In genomic region chr9:33510264-33511183, GRCh38 we compare ENCODE assay signal across 8 cellular contexts. TPM values are rescaled to one million over a fixed set of nuclear protein-coding genes. Genes with fewer than 3 reads are reported as not detected.
DNase-seq lines count a peak whose midpoint lies in the region; ATAC-seq and TF ChIP-seq lines count a peak whose summit lies in the region.

No MANE protein-coding gene starts in this region.

- H3K4me3 Mint-ChIP-seq in endothelial cell (ENCODE audit: unreplicated experiment) = peak overlapping the region; percentile 92

- H3K4me3 ChIP-seq in HEK293 (ENCODE audit: low read depth, low read length) = peak overlapping the region; percentile 76

- H3K4me1 Mint-ChIP-seq in endothelial cell (ENCODE audit: unreplicated experiment) = peaks cover 23% of the 10 kb centered on the region

- H3K27ac ChIP-seq in HEK293 (ENCODE audit: extremely low read depth, low read depth, low read length) = peak overlapping the region; percentile 91

- H3K27me3 Mint-ChIP-seq in endothelial cell (ENCODE audit: unreplicated experiment) = peaks cover 5% of the 10 kb centered on the region

- ATAC-seq in GM21381 (IDR thresholded peaks at IDR 0.05; ENCODE audit: unreplicated experiment) = no peak

- H3K9me3 ChIP-seq in HEK293 (ENCODE audit: control insufficient read depth, insufficient read depth, low read depth, low read length) = no peaks in the 10 kb centered on the region

- DNase-seq in CMK (ENCODE audit: low read depth) (peak; percentile 17), NCI-H526 (lab: John Stamatoyannopoulos, UW) (peak; percentile 27 to 82), activated T-cell treated with anti-CD3 and anti-CD28 coated beads for 1 hour (ENCODE audit: low read depth) (peak; percentile 8), endothelial cell (ENCODE audit: low spot score) (peak; percentile 55), lung microvascular endothelial cell (ENCODE audit: low read depth in 2 of 2) (peak; percentile 71 to 76)
- peak; percentile 61 for DNase-seq in stimulated activated CD8-positive, alpha-beta memory T cell treated with anti-CD3 and anti-CD28 coated beads, Interleukin-4, amount 100 ng/mL, for 48 hours

- POLR2A ChIA-PET in HEK293 (lab: Yijun Ruan, JAX) = interaction anchor here (0.8 to 1.3 kb wide), 5 partner anchors 9 to 220 kb away, joined by 3 to 19 read pairs (median 7); partner anchors contain the start of genes ANKRD18B, NFX1 and NOL6

- no peaks in the 10 kb centered on the region for H3K4me1 ChIP-seq in HEK293 (ENCODE audit: control insufficient read depth, insufficient read depth, low read length)

- CTCF ChIA-PET in HEK293 (lab: Yijun Ruan, JAX) = interaction anchor here (0.6 to 1.9 kb wide), 8 partner anchors 8 to 136 kb away, joined by 3 to 11 read pairs (median 5); partner anchors contain the start of genes ANKRD18B and NOL6

- no peak for TF ChIP-seq CTCF in HEK293 (tag by site-specific recombination; IDR thresholded peaks at IDR 0.05)
- no peak for TF ChIP-seq CTCF in endothelial cell (IDR thresholded peaks at IDR 0.05; ENCODE audit: unreplicated experiment)

- H3K36me3 ChIP-seq in HEK293 (ENCODE audit: control insufficient read depth in 2 of 2, insufficient read depth in 1 of 2, low read length in 2 of 2) = no peaks in the 10 kb centered on the region

- H3K36me3 Mint-ChIP-seq in endothelial cell (ENCODE audit: low read depth, unreplicated experiment) = no peaks in the 10 kb centered on the region

- H3K9me3 Mint-ChIP-seq in endothelial cell (ENCODE audit: unreplicated experiment) = no peaks in the 10 kb centered on the region

- H3K27ac Mint-ChIP-seq in endothelial cell (ENCODE audit: unreplicated experiment) = peak overlapping the region; percentile 97

TF ChIP-seq in HEK293, 187 proteins besides CTCF, POLR2A, EP300 and RAD21 (continues in another document):
- TF ChIP-seq ZNF223 (tag by site-specific recombination; IDR thresholded peaks at IDR 0.05) (no peak), ZNF350 (tag by site-specific recombination; IDR thresholded peaks at IDR 0.05) (no peak), ZNF610 (tag by site-specific recombination; IDR thresholded peaks at IDR 0.05; ENCODE audit: borderline replicate concordance) (no peak), ZNF214 (tag by site-specific recombination; IDR thresholded peaks at IDR 0.05; ENCODE audit: borderline replicate concordance) (no peak), REPIN1 (tag by site-specific recombination; IDR thresholded peaks at IDR 0.05; ENCODE audit: low read depth) (no peak), ZNF654 (tag by site-specific recombination; IDR thresholded peaks at IDR 0.05; ENCODE audit: low read depth) (no peak), TSHZ1 (tag by site-specific recombination; IDR thresholded peaks at IDR 0.05; ENCODE audit: borderline replicate concordance) (no peak), ZNF324 (tag by site-specific recombination; IDR thresholded peaks at IDR 0.05) (no peak), IKZF3 (tag by site-specific recombination; IDR thresholded peaks at IDR 0.05) (peak; percentile 37; the same call in 1 of the 2 replicates), ZBTB1 (tag by site-specific recombination; IDR thresholded peaks at IDR 0.05) (no peak), ZNF311 (tag by site-specific recombination; IDR thresholded peaks at IDR 0.05; ENCODE audit: borderline replicate concordance) (no peak), ZNF449 (tag by site-specific recombination; IDR thresholded peaks at IDR 0.05) (no peak), ZNF560 (tag by site-specific recombination; IDR thresholded peaks at IDR 0.05; ENCODE audit: borderline replicate concordance) (no peak), YY2 (tag by site-specific recombination; IDR thresholded peaks at IDR 0.05) (no peak), ZNF121 (tag by site-specific recombination; IDR thresholded peaks at IDR 0.05) (no peak), ZNF138 (tag by site-specific recombination; IDR thresholded peaks at IDR 0.05; ENCODE audit: borderline replicate concordance) (no peak), ZNF354C (tag by site-specific recombination; IDR thresholded peaks at IDR 0.05; ENCODE audit: borderline replicate concordance, low read depth) (no peak), ZNF621 (tag by site-specific recombination; IDR thresholded peaks at IDR 0.05) (no peak), ZBTB17 (tag by site-specific recombination; IDR thresholded peaks at IDR 0.05) (0 out of 2 replicates have a peak, but pooled peaks have one; percentile 40), KLF7 (tag by site-specific recombination; IDR thresholded peaks at IDR 0.05; ENCODE audit: borderline replicate concordance) (no peak), ATF2 (tag by site-specific recombination; IDR thresholded peaks at IDR 0.05; ENCODE audit: low read depth) (no peak), ZNF776 (tag by site-specific recombination; IDR thresholded peaks at IDR 0.05; ENCODE audit: borderline replicate concordance) (no peak), PRDM1 (tag by site-specific recombination; IDR thresholded peaks at IDR 0.05) (0 out of 2 replicates have a peak, but pooled peaks have one; percentile 11), ZBTB8A (tag by site-specific recombination; IDR thresholded peaks at IDR 0.05) (no peak), ZNF830 (tag by site-specific recombination; IDR thresholded peaks at IDR 0.05; ENCODE audit: low read depth) (no peak)
- TF ChIP-seq, protein P1, sequence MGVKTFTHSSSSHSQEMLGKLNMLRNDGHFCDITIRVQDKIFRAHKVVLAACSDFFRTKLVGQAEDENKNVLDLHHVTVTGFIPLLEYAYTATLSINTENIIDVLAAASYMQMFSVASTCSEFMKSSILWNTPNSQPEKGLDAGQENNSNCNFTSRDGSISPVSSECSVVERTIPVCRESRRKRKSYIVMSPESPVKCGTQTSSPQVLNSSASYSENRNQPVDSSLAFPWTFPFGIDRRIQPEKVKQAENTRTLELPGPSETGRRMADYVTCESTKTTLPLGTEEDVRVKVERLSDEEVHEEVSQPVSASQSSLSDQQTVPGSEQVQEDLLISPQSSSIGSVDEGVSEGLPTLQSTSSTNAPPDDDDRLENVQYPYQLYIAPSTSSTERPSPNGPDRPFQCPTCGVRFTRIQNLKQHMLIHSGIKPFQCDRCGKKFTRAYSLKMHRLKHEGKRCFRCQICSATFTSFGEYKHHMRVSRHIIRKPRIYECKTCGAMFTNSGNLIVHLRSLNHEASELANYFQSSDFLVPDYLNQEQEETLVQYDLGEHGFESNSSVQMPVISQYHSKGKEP (tag by site-specific recombination; IDR thresholded peaks at IDR 0.05) = no peak

RNA-seq across cellular contexts. Expression of gene ANKRD18B, which starts 13.5 kb away (rescaled TPM):
- 0.41 TPM for total RNA-seq in endothelial cell (ENCODE audit: unreplicated experiment)
- total RNA-seq in lung microvascular endothelial cell = under 0.01 and 0.22 TPM in 2 replicates

RNA-seq across cellular contexts. Expression of gene NOL6, which starts 36.8 kb away (rescaled TPM):
- total RNA-seq in endothelial cell (ENCODE audit: unreplicated experiment) = 22.6 TPM
- total RNA-seq in lung microvascular endothelial cell = 8.7 and 14.7 TPM in 2 replicates

Comparison
In these comparisons a context has a peak if more than half of its experiments do, and no peak if none do; other contexts are left out.
1. DNase-seq: peak in every context shown above with its lines; median percentile 74 in lung microvascular endothelial cell; 61 in stimulated activated CD8-positive, alpha-beta memory T cell treated with anti-CD3 and anti-CD28 coated beads, Interleukin-4, amount 100 ng/mL, for 48 hours; 55 in endothelial cell; 54 in NCI-H526; 17 in CMK; 8 in activated T-cell treated with anti-CD3 and anti-CD28 coated beads for 1 hour.